In the genomic region with DNA sequence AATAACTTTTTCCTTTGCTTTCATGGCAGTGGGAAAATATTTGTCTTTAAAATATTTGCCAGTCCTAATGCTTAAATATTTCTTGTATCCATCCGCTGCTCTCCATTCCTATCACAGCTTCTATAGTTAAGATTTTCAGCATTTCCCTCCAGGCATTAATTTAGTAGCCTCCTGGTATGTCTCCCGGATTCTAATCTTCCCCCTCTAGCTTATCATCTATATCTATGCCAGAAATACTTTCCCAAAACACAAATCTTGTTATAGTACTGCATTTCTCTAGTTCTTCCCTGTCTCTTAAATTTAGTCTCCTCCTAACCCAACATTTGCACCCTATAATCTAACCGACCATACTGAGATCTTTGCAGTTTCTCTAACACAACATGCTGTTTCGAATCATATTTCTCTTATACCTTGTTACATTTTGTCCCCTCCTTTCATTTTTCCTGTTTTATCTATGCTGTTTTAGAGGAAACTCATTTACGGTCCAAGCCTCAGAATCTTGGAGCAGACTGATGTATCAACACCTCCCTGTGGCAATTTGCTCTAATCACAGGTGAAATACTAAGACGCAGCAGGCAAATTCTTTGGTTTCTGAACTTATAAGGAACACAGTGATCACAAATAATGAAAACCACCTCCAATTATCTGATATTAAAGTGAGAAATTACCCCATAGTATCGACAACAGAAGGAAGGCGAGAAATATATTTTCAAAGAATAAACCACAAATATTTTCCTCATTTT, we compare ENCODE assay signal across 21 cellular contexts. TPM values are rescaled to one million over a fixed set of nuclear protein-coding genes. Genes with fewer than 3 reads are reported as not detected.
"Had no signal": no experiment of that assay in that cellular context is flagged by ENCODE, and none has a peak within 500 bp of the region (broad histone marks: within the 10 kb centered on the region; RNA-seq: fewer than 3 reads in every experiment).

No MANE protein-coding gene starts in this region.

- H3K9me3 ChIP-seq: neutrophil, sigmoid colon, thoracic aorta, transverse colon had no signal

- FAIRE-seq: colon, kidney had no signal

- H3K4me3 Mint-ChIP-seq: dendritic cell treated with granulocyte-macrophage colony-stimulating factor and Interleukin-4, amounts not matched to agents 40 ng/mL and 50 ng/mL, for 4 days; effector memory CD8-positive, alpha-beta T cell; naive thymus-derived CD4-positive, alpha-beta T cell; nephron progenitor cell had no signal

- H2AFZ ChIP-seq: hepatocyte had no signal

- H3K27ac ChIP-seq: foreskin keratinocyte, hepatocyte, neutrophil, sigmoid colon, skin epidermis, stomach, thoracic aorta, transverse colon had no signal

- H3K4me1 Mint-ChIP-seq: naive thymus-derived CD4-positive, alpha-beta T cell; nephron progenitor cell had no signal

- H3K9me3 Mint-ChIP-seq: dendritic cell treated with granulocyte-macrophage colony-stimulating factor and Interleukin-4, amounts not matched to agents 40 ng/mL and 50 ng/mL, for 4 days; nephron progenitor cell had no signal

- H3K4me3 ChIP-seq: hepatocyte, lung, sigmoid colon, skin epidermis, stomach, thoracic aorta, transverse colon had no signal

- H3K27me3 ChIP-seq: foreskin keratinocyte, hepatocyte, neutrophil, stomach, transverse colon had no signal

- H3K36me3 ChIP-seq: neutrophil, sigmoid colon, stomach, thoracic aorta, transverse colon had no signal

- H3K4me2 ChIP-seq: hepatocyte had no signal

- DNase-seq: effector memory CD8-positive, alpha-beta T cell; foreskin keratinocyte; head of caudate nucleus; kidney; left cardiac atrium; left ventricle myocardium superior; naive thymus-derived CD4-positive, alpha-beta T cell; nephron progenitor cell; sigmoid colon; stimulated activated naive CD4-positive, alpha-beta T cell; stomach; substantia nigra; transverse colon had no signal

- H3K27me3 Mint-ChIP-seq: dendritic cell treated with granulocyte-macrophage colony-stimulating factor and Interleukin-4, amounts not matched to agents 40 ng/mL and 50 ng/mL, for 4 days; effector memory CD8-positive, alpha-beta T cell; naive thymus-derived CD4-positive, alpha-beta T cell had no signal

- H3K36me3 Mint-ChIP-seq: naive thymus-derived CD4-positive, alpha-beta T cell had no signal

- H3K4me1 ChIP-seq: foreskin keratinocyte, sigmoid colon, stomach, transverse colon had no signal

- H3K27ac Mint-ChIP-seq: dendritic cell treated with granulocyte-macrophage colony-stimulating factor and Interleukin-4, amounts not matched to agents 40 ng/mL and 50 ng/mL, for 4 days; effector memory CD8-positive, alpha-beta T cell; naive thymus-derived CD4-positive, alpha-beta T cell; nephron progenitor cell had no signal

- ATAC-seq: effector memory CD8-positive, alpha-beta T cell; foreskin keratinocyte; left cardiac atrium; left ventricle myocardium superior; naive thymus-derived CD4-positive, alpha-beta T cell had no signal

- H3K79me2 ChIP-seq: hepatocyte had no signal

RNA-seq across cellular contexts. Expression of gene CNTNAP2, which starts 10.3 kb away (rescaled TPM):
- total RNA-seq: pulmonary artery endothelial cell, thoracic aorta had no signal
